ENCODE assay signal across 17 cellular contexts in genomic region chr5:14242871-14243383, GRCh38.
"Had no signal": no experiment of that assay in that cellular context is flagged by ENCODE, and none has a peak within 500 bp of the region (broad histone marks: within the 10 kb centered on the region; RNA-seq: fewer than 3 reads in every experiment).

No MANE protein-coding gene starts in this region.

- H3K9me3 Mint-ChIP-seq: activated CD4-positive, alpha-beta memory T cell treated with anti-CD3 and anti-CD28 coated beads, Interleukin-2, amount 10 ng/mL, durations not matched to agents 7 days and 5 days; activated T-cell treated with anti-CD3 and anti-CD28 coated beads, Interleukin-2, amount 50 U/mL, for 24 hours; memory B cell; nephron had no signal

- H3K4me3 ChIP-seq: coronary artery, prostate gland, skin epidermis, transverse colon had no signal

- ATAC-seq: T-helper 17 cell had no signal

- H3K4me3 Mint-ChIP-seq: activated CD4-positive, alpha-beta memory T cell treated with anti-CD3 and anti-CD28 coated beads, Interleukin-2, amount 10 ng/mL, durations not matched to agents 7 days and 5 days; activated T-cell treated with anti-CD3 and anti-CD28 coated beads, Interleukin-2, amount 50 U/mL, for 24 hours; memory B cell; nephron; T-helper 17 cell had no signal

- DNase-seq: activated CD4-positive, alpha-beta memory T cell treated with anti-CD3 and anti-CD28 coated beads, Interleukin-2, amount 10 ng/mL, durations not matched to agents 7 days and 5 days; activated CD4-positive, alpha-beta T cell treated with anti-CD3 and anti-CD28 coated beads for 4 hours; activated effector memory CD4-positive, alpha-beta T cell treated with Interleukin-2 at 50 U/mL for 16 hours; activated naive CD4-positive, alpha-beta T cell treated with anti-CD3 and anti-CD28 coated beads, Interleukin-2, amount 50 U/mL, for 16 hours; activated T-cell treated with anti-CD3 and anti-CD28 coated beads, Interleukin-2, amount 50 U/mL, for 24 hours; foreskin fibroblast; right cardiac atrium; stimulated activated CD4-positive, alpha-beta T cell treated with anti-CD3 and anti-CD28 coated beads, Interleukin-15, amount 100 ng/mL, for 24 hours; stimulated activated CD4-positive, alpha-beta T cell treated with anti-CD3 and anti-CD28 coated beads, Interleukin-4, amount 100 ng/mL, for 1 hour; stimulated activated naive CD4-positive, alpha-beta T cell treated with Interleukin-2 at 50 U/mL for 16 hours; T-helper 17 cell; transverse colon had no signal

- H3K27me3 Mint-ChIP-seq: memory B cell had no signal

- H3K27ac Mint-ChIP-seq: activated CD4-positive, alpha-beta memory T cell treated with anti-CD3 and anti-CD28 coated beads, Interleukin-2, amount 10 ng/mL, durations not matched to agents 7 days and 5 days; activated T-cell treated with anti-CD3 and anti-CD28 coated beads, Interleukin-2, amount 50 U/mL, for 24 hours; memory B cell; T-helper 17 cell had no signal

- H3K36me3 ChIP-seq: prostate gland, transverse colon had no signal

- H3K27ac ChIP-seq: coronary artery, prostate gland, skin epidermis, transverse colon had no signal

- H3K4me1 Mint-ChIP-seq: activated CD4-positive, alpha-beta memory T cell treated with anti-CD3 and anti-CD28 coated beads, Interleukin-2, amount 10 ng/mL, durations not matched to agents 7 days and 5 days; T-helper 17 cell had no signal

- H3K9me3 ChIP-seq: prostate gland, transverse colon had no signal

- H3K36me3 Mint-ChIP-seq: memory B cell had no signal

- H3K4me1 ChIP-seq: prostate gland had no signal

- H3K27me3 ChIP-seq: transverse colon had no signal
